Comparison of ENCODE assay signal across 10 cellular contexts in genomic region chr20:32007787-32008616, GRCh38.
DNase-seq lines count a peak whose midpoint lies in the region; ATAC-seq and TF ChIP-seq lines count a peak whose summit lies in the region.
"Had no signal": no experiment of that assay in that cellular context is flagged by ENCODE, and none has a peak within 500 bp of the region (broad histone marks: within the 10 kb centered on the region; RNA-seq: fewer than 3 reads in every experiment).

No MANE protein-coding gene starts in this region.

- H3K79me2 ChIP-seq in ACC112 (ENCODE audit: control insufficient read depth, insufficient read depth, low read length, unreplicated experiment), result no peaks in the 10 kb centered on the region

- no peak for TF ChIP-seq CTCF in cardiac fibroblast (IDR thresholded peaks at IDR 0.05; ENCODE audit: low read depth, low read length)

- no peak overlapping the region for H3K27ac ChIP-seq in ACC112 (ENCODE audit: low read depth, low read length)
- H3K27ac ChIP-seq: epithelial cell of prostate had no signal

- H3K4me1 ChIP-seq in ACC112 (ENCODE audit: control insufficient read depth, insufficient read depth, low read length, unreplicated experiment), result peaks cover 8% of the 10 kb centered on the region

- H3K4me3 ChIP-seq in ACC112 (ENCODE audit: low read depth, low read length) (no peak overlapping the region), cardiac fibroblast (replicated peaks in 1 of 2; ENCODE audit: low read depth in 2 of 2, low read length in 2 of 2) (no peak overlapping the region)

- peaks cover 25% of the 10 kb centered on the region for H3K27me3 ChIP-seq in ACC112 (ENCODE audit: insufficient read depth, low read length)

- DNase-seq in HK-2 (ENCODE audit: unreplicated experiment) (peak; percentile 31), cardiac fibroblast (ENCODE audit: low read depth in 2 of 2) (peak; percentile 24 to 55), kidney tubule cell (ENCODE audit: low spot score) (peak; percentile 47), NOMO-1 (lab: John Stamatoyannopoulos, UW; ENCODE audit: unreplicated experiment in 2 of 2) (no peak), 8988T (no peak), D341Med (ENCODE audit: low spot score) (no peak)
- DNase-seq: activated CD4-positive, alpha-beta T cell treated with anti-CD3 and anti-CD28 coated beads, Interleukin-2, amount 50 U/mL, for 48 hours had no signal

- H2AFZ ChIP-seq in ACC112 (ENCODE audit: low read length, unreplicated experiment), result peak overlapping the region; percentile 9

- H3K36me3 ChIP-seq in ACC112 (ENCODE audit: insufficient read depth, low read length), result no peaks in the 10 kb centered on the region

- ATAC-seq in HG02610 (IDR thresholded peaks at IDR 0.05; ENCODE audit: unreplicated experiment), result no peak

Comparison
In these comparisons a context has a peak if more than half of its experiments do, and no peak if none do; other contexts are left out.
1. DNase-seq: peak in HK-2 (single experiment), cardiac fibroblast (2 of 2) and kidney tubule cell (single experiment); none in NOMO-1 (0 of 2), 8988T (single experiment) and D341Med (single experiment).